ENCODE assay signal across 35 cellular contexts in genomic region chr11:29963068-29963467, GRCh38. TPM values are rescaled to one million over a fixed set of nuclear protein-coding genes. Genes with fewer than 3 reads are reported as not detected.
"Had no signal": no experiment of that assay in that cellular context is flagged by ENCODE, and none has a peak within 500 bp of the region (broad histone marks: within the 10 kb centered on the region; RNA-seq: fewer than 3 reads in every experiment).

No MANE protein-coding gene starts in this region.

- H3K36me3 ChIP-seq: MG63 had no signal

- DNase-seq: Karpas-422, Kasumi-1, KG1, MG63, MV-4-11, NCI-H1048, NCI-H1105, NCI-H1105 treated with DMSO at 0.1 percent for 48 hours, NCI-H1417, NCI-H1417 treated with DMSO at 0.1 percent for 48 hours, NCI-H1436, NCI-H1436 treated with DMSO at 0.1 percent for 48 hours, NCI-H146, NCI-H1694, NCI-H1694 treated with DMSO at 0.1 percent for 48 hours, NCI-H187, NCI-H187 treated with DMSO at 0.1 percent for 48 hours, NCI-H1930, NCI-H2029, NCI-H2029 treated with DMSO at 0.1 percent for 48 hours, NCI-H2081, NCI-H2081 treated with DMSO at 0.1 percent for 48 hours, NCI-H2107, NCI-H2171, NCI-H2171 treated with DMSO at 0.1 percent for 48 hours, NCI-H2227 treated with DMSO at 0.1 percent for 48 hours, NCI-H226, NCI-H345, NCI-H446, NCI-H446 treated with DMSO at 0.1 percent for 48 hours had no signal

- H3K9me3 ChIP-seq: MG63 had no signal

- H3K27me3 ChIP-seq: MG63 had no signal

- H3K27ac ChIP-seq: KMS-11 had no signal

- H3K4me3 ChIP-seq: MG63 had no signal

RNA-seq across cellular contexts. Expression of gene KCNA4, which starts 53.8 kb away (rescaled TPM):
- total RNA-seq: LHCN-M2, M059J, MCF 10A, NCI-H460 had no signal
